In genomic region chr3:53658613-53659193, GRCh38 we compare ENCODE assay signal across 23 cellular contexts.
DNase-seq lines count a peak whose midpoint lies in the region; TF ChIP-seq lines count a peak whose summit lies in the region.
"Had no signal": no experiment of that assay in that cellular context is flagged by ENCODE, and none has a peak within 500 bp of the region (broad histone marks: within the 10 kb centered on the region; RNA-seq: fewer than 3 reads in every experiment).

No MANE protein-coding gene starts in this region.

- H3K27ac Mint-ChIP-seq in nephron (peak overlapping the region; percentile 72 to 94 (median 93)), type B pancreatic cell (no peak overlapping the region)
- H3K27ac Mint-ChIP-seq: CD4-positive, CD25-positive, alpha-beta regulatory T cell; IgD-negative memory B cell had no signal

- H3K79me2 ChIP-seq in hepatocyte (no peaks in the 10 kb centered on the region), Karpas-422 (ENCODE audit: low read length) (no peaks in the 10 kb centered on the region)

- peaks cover 27% of the 10 kb centered on the region for H3K9me3 Mint-ChIP-seq in nephron
- peaks cover 17% of the 10 kb centered on the region for H3K9me3 Mint-ChIP-seq in type B pancreatic cell

- H3K4me3 ChIP-seq in HEK293 (ENCODE audit: low read depth, low read length) = no peak overlapping the region
- H3K4me3 ChIP-seq in hepatocyte = no peak overlapping the region
- H3K4me3 ChIP-seq in Karpas-422 (ENCODE audit: low read length) = no peak overlapping the region
- H3K4me3 ChIP-seq: BLaER1, GM23248 had no signal

- no peaks in the 10 kb centered on the region for H3K27me3 Mint-ChIP-seq in nephron (ENCODE audit: low read depth)
- H3K27me3 Mint-ChIP-seq in type B pancreatic cell = no peaks in the 10 kb centered on the region
- H3K27me3 Mint-ChIP-seq: IgD-negative memory B cell had no signal

- H3K4me2 ChIP-seq in hepatocyte (peak overlapping the region; percentile 38), Karpas-422 (ENCODE audit: low read depth, low read length, poor library complexity, severe bottlenecking) (no peak overlapping the region)

- H4K20me1 ChIP-seq in hepatocyte (ENCODE audit: insufficient read depth, poor library complexity, severe bottlenecking) = no peaks in the 10 kb centered on the region
- no peaks in the 10 kb centered on the region for H4K20me1 ChIP-seq in Karpas-422 (ENCODE audit: insufficient read depth, low read depth, low read length)
- H4K20me1 ChIP-seq: BLaER1 had no signal

- H3K4me1 Mint-ChIP-seq in nephron (peaks cover 36% of the 10 kb centered on the region), type B pancreatic cell (ENCODE audit: unreplicated experiment) (no peaks in the 10 kb centered on the region)
- H3K4me1 Mint-ChIP-seq: CD4-positive, CD25-positive, alpha-beta regulatory T cell; IgD-negative memory B cell had no signal

- CTCF ChIA-PET in HEK293 (lab: Yijun Ruan, JAX) = no interaction called here

- no peak overlapping the region for H3K9ac ChIP-seq in Karpas-422 (ENCODE audit: low read length)
- H3K9ac ChIP-seq: BLaER1, GM23248 had no signal

- POLR2A ChIA-PET in HEK293 (lab: Yijun Ruan, JAX) = no interaction called here

- H3K36me3 Mint-ChIP-seq in nephron (ENCODE audit: low read depth) = peaks cover 24% of the 10 kb centered on the region
- peaks cover 4% of the 10 kb centered on the region for H3K36me3 Mint-ChIP-seq in type B pancreatic cell
- H3K36me3 Mint-ChIP-seq: CD4-positive, CD25-positive, alpha-beta regulatory T cell; IgD-negative memory B cell had no signal

- WGBS in hepatocyte (ENCODE audit: low lambda C conversion rate, missing lambda C conversion rate) = 29% methylated on average over 6 of the region's 6 CpGs

- H3K9me2 ChIP-seq in hepatocyte (replicated peaks; ENCODE audit: insufficient read depth) = no peaks in the 10 kb centered on the region
- no peaks in the 10 kb centered on the region for H3K9me2 ChIP-seq in Karpas-422 (replicated peaks; ENCODE audit: insufficient read depth, low read length)

- no peak overlapping the region for H3K27ac ChIP-seq in HEK293 (ENCODE audit: extremely low read depth, low read depth, low read length)
- H3K27ac ChIP-seq in hepatocyte = peak overlapping the region; percentile 45
- H3K27ac ChIP-seq in Karpas-422 (ENCODE audit: low read length) = no peak overlapping the region
- H3K27ac ChIP-seq: BLaER1, GM23248 had no signal

- TF ChIP-seq CTCF in HEK293 (tag by site-specific recombination; IDR thresholded peaks at IDR 0.05) = no peak
- TF ChIP-seq CTCF in hepatocyte (IDR thresholded peaks at IDR 0.05; ENCODE audit: poor library complexity) = no peak
- TF ChIP-seq CTCF in nephron (IDR thresholded peaks at IDR 0.05; ENCODE audit: unreplicated experiment in 3 of 3) = no peak
- no peak for TF ChIP-seq CTCF in type B pancreatic cell (conservative IDR thresholded peaks at IDR 0.05)

- peak overlapping the region in 1 of 3 experiments; percentile 11 for H3K4me3 Mint-ChIP-seq in nephron
- H3K4me3 Mint-ChIP-seq in type B pancreatic cell = no peak overlapping the region
- H3K4me3 Mint-ChIP-seq: CD4-positive, CD25-positive, alpha-beta regulatory T cell; IgD-negative memory B cell had no signal

- DNase-seq in NCI-H146 (lab: John Stamatoyannopoulos, UW) (peak; percentile 52), hepatocyte (ENCODE audit: low spot score) (no peak), retina (no peak), NCI-H2081 treated with DMSO at 0.1 percent for 48 hours (lab: John Stamatoyannopoulos, UW) (no peak), type B pancreatic cell (ENCODE audit: extremely low spot score, unreplicated experiment) (no peak), Karpas-422 (no peak)
- DNase-seq: CD4-positive, CD25-positive, alpha-beta regulatory T cell; DMS53; GM23248; H7; MV-4-11; NCI-H1105 treated with DMSO at 0.1 percent for 48 hours; NCI-H1694; NCI-H2081; NCI-H2171; NCI-H226; NCI-H524; NCI-H774; PC-3 had no signal

- no peaks in the 10 kb centered on the region for H3K9me3 ChIP-seq in HEK293 (ENCODE audit: control insufficient read depth, insufficient read depth, low read depth, low read length)
- H3K9me3 ChIP-seq in hepatocyte (ENCODE audit: low read depth) = no peaks in the 10 kb centered on the region
- peaks cover 11% of the 10 kb centered on the region for H3K9me3 ChIP-seq in Karpas-422 (ENCODE audit: low read length)

- no peaks in the 10 kb centered on the region for H3K27me3 ChIP-seq in hepatocyte
- 0 out of 2 replicates have a peak, but pooled peaks cover 6% of the 10 kb centered on the region for H3K27me3 ChIP-seq in Karpas-422 (ENCODE audit: low read length)
- H3K27me3 ChIP-seq: BLaER1 had no signal

- H3K36me3 ChIP-seq in HEK293 (ENCODE audit: control insufficient read depth in 2 of 2, insufficient read depth in 1 of 2, low read length in 2 of 2) (no peaks in the 10 kb centered on the region), hepatocyte (replicated peaks; ENCODE audit: insufficient read depth, low read depth) (no peaks in the 10 kb centered on the region), Karpas-422 (ENCODE audit: insufficient read depth, low read length) (no peaks in the 10 kb centered on the region; the same call in 1 of the 2 replicates)
- H3K36me3 ChIP-seq: BLaER1 had no signal

- H2AFZ ChIP-seq in hepatocyte (no peak overlapping the region), Karpas-422 (ENCODE audit: low read length) (no peak overlapping the region)
- H2AFZ ChIP-seq: GM23248 had no signal

- H3K4me1 ChIP-seq in HEK293 (ENCODE audit: control insufficient read depth, insufficient read depth, low read length) (no peaks in the 10 kb centered on the region), hepatocyte (ENCODE audit: insufficient read depth) (peaks cover 14% of the 10 kb centered on the region), Karpas-422 (ENCODE audit: low read length) (no peaks in the 10 kb centered on the region)

TF ChIP-seq in HEK293, 187 proteins besides CTCF, POLR2A, EP300 and RAD21 (continues in another document):
- TF ChIP-seq ZNF121 (tag by site-specific recombination; IDR thresholded peaks at IDR 0.05) = no peak
- TF ChIP-seq, protein P1, sequence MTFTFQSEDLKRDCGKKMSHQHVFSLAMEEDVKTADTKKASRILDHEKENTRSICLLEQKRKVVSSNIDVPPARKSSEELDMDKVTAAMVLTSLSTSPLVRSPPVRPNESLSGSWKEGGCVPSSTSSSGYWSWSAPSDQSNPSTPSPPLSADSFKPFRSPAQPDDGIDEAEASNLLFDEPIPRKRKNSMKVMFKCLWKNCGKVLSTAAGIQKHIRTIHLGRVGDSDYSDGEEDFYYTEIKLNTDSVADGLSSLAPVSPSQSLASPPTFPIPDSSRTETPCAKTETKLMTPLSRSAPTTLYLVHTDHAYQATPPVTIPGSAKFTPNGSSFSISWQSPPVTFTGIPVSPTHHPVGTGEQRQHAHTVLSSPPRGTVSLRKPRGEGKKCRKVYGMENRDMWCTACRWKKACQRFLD (tag by site-specific recombination; IDR thresholded peaks at IDR 0.05) = no peak
- TF ChIP-seq TCF7L2 (IDR thresholded peaks at IDR 0.05; ENCODE audit: borderline replicate concordance, low read depth, low read length) = 0 out of 2 replicates have a peak, but pooled peaks have one; percentile 19
- TF ChIP-seq ZNF2 (tag by site-specific recombination; IDR thresholded peaks at IDR 0.05) = no peak
- TF ChIP-seq ZXDB (tag by site-specific recombination; IDR thresholded peaks at IDR 0.05) = no peak
- no peak for TF ChIP-seq ZNF521 (tag by site-specific recombination; IDR thresholded peaks at IDR 0.05)
- TF ChIP-seq GLIS1 (tag by site-specific recombination; IDR thresholded peaks at IDR 0.05) = peak; percentile 26
- peak; percentile 35; the same call in 1 of the 2 replicates for TF ChIP-seq ZBTB8A (tag by site-specific recombination; IDR thresholded peaks at IDR 0.05)
- no peak for TF ChIP-seq ZNF513 (tag by site-specific recombination; IDR thresholded peaks at IDR 0.05)
- TF ChIP-seq ZBTB49 (tag by site-specific recombination; IDR thresholded peaks at IDR 0.05; ENCODE audit: low read depth) = no peak
- peak; percentile 76 for TF ChIP-seq FEZF1 (tag by site-specific recombination; IDR thresholded peaks at IDR 0.05)
- TF ChIP-seq KLF8 (tag by site-specific recombination; IDR thresholded peaks at IDR 0.05) = no peak
- TF ChIP-seq SCRT1 (tag by site-specific recombination; IDR thresholded peaks at IDR 0.05; ENCODE audit: borderline replicate concordance) = no peak
- TF ChIP-seq ZNF37A (tag by site-specific recombination; IDR thresholded peaks at IDR 0.05) = no peak
